In the genomic region with DNA sequence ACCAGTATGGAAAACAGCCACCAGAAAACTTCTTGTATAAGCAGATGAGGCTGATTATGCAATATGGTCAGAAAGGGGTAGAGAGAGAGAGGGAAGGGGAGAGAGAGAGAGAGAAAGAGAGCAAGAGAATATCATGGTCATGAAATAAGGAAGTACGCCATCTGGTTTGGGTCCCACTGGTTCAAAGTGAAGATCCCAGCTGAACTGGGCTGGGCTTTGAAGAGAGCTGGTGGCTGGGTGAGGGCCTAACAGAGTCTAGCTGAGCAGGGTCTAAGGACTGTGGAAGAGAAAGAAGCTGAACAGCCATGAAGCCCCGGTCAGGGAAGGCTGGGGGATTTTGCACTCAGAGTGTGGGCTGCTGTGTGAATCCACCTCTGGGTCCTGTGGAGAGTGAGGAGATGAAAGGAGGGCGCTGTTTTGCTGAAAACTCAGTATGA, we compare ENCODE assay signal across 14 cellular contexts. TPM values are rescaled to one million over a fixed set of nuclear protein-coding genes. Genes with fewer than 3 reads are reported as not detected.
A peak's percentile ranks its signal among the peaks of the same experiment; 100 is the strongest.
DNase-seq lines count a peak whose midpoint lies in the region; ATAC-seq and TF ChIP-seq lines count a peak whose summit lies in the region.
"Had no signal": no experiment of that assay in that cellular context is flagged by ENCODE, and none has a peak within 500 bp of the region (broad histone marks: within the 10 kb centered on the region; RNA-seq: fewer than 3 reads in every experiment).

No MANE protein-coding gene starts in this region.

- peak overlapping the region; percentile 30 for H3K4me3 Mint-ChIP-seq in CD8-positive, alpha-beta T cell
- H3K4me3 Mint-ChIP-seq in activated CD4-positive, alpha-beta memory T cell treated with anti-CD3 and anti-CD28 coated beads, Interleukin-2, amount 10 ng/mL, durations not matched to agents 7 days and 5 days: no peak overlapping the region
- H3K4me3 Mint-ChIP-seq: GM23338 had no signal

- CTCF ChIA-PET in CD8-positive, alpha-beta T cell (lab: Charles Lee): interaction anchor here (1.3 to 4.5 kb wide), 5 partner anchors 9 to 158 kb away, joined by 3 to 29 read pairs (median 5); a partner anchor contains a TSS
- CTCF ChIA-PET in activated CD4-positive, alpha-beta memory T cell treated with anti-CD3 and anti-CD28 coated beads, Interleukin-2, amount 10 ng/mL, durations not matched to agents 7 days and 5 days (lab: Charles Lee): interaction anchor here (0.6 to 4.2 kb wide), 2 partner anchors 14 to 874 kb away, joined by 5 to 38 read pairs; a partner anchor contains a TSS

- peak overlapping the region; percentile 14 for H3K27ac ChIP-seq in CD8-positive, alpha-beta T cell (ENCODE audit: low read depth, low read length)
- peak overlapping the region; percentile 81; the same call in 1 of the 2 replicates for H3K27ac ChIP-seq in KMS-11

- H3K4me1 ChIP-seq in CD8-positive, alpha-beta T cell (ENCODE audit: insufficient read depth, low read length): peaks cover 94% of the 10 kb centered on the region
- H3K4me1 ChIP-seq in KMS-11 (ENCODE audit: low read depth, poor library complexity, severe bottlenecking) (peaks cover 92% of the 10 kb centered on the region), mucosa of descending colon (ENCODE audit: low read depth) (peaks cover 19% of the 10 kb centered on the region)

- no peaks in the 10 kb centered on the region for H3K27me3 ChIP-seq in CD8-positive, alpha-beta T cell (ENCODE audit: insufficient read depth, low read length)
- H3K27me3 ChIP-seq in KMS-11 (ENCODE audit: insufficient read depth, low read depth): no peaks in the 10 kb centered on the region
- H3K27me3 ChIP-seq: upper lobe of left lung had no signal

- H3K9ac ChIP-seq in KMS-11: no peak overlapping the region

- no peaks in the 10 kb centered on the region for H3K9me3 ChIP-seq in CD8-positive, alpha-beta T cell (ENCODE audit: low read length)
- no peaks in the 10 kb centered on the region for H3K9me3 ChIP-seq in mucosa of descending colon
- H3K9me3 ChIP-seq: upper lobe of left lung had no signal

- peaks cover 36% of the 10 kb centered on the region; the same call in 1 of the 2 replicates for H3K79me2 ChIP-seq in KMS-11 (ENCODE audit: insufficient read depth, low read depth)

- intact Hi-C loops in CD8-positive, alpha-beta T cell (cut with DNase I, micrococcal nuclease): loop anchor here (5.0 to 10.0 kb wide), 4 partner anchors 47 to 1720 kb away; a partner anchor contains a TSS
- intact Hi-C loops in mucosa of descending colon (cut with DNase I, micrococcal nuclease): no loop called here

- POLR2A ChIA-PET in CD8-positive, alpha-beta T cell (lab: Charles Lee): interaction anchor here (1.0 to 4.5 kb wide), 2 partner anchors 15 to 121 kb away, joined by 3 to 26 read pairs; a partner anchor contains a TSS
- POLR2A ChIA-PET in activated CD4-positive, alpha-beta memory T cell treated with anti-CD3 and anti-CD28 coated beads, Interleukin-2, amount 10 ng/mL, durations not matched to agents 7 days and 5 days (lab: Charles Lee): interaction anchor here (0.6 to 13.5 kb wide), 6 partner anchors 15 to 200 kb away, joined by 3 to 221 read pairs (median 4); a partner anchor contains a TSS

- peaks cover 58% of the 10 kb centered on the region for H3K36me3 Mint-ChIP-seq in CD8-positive, alpha-beta T cell
- H3K36me3 Mint-ChIP-seq in activated CD4-positive, alpha-beta memory T cell treated with anti-CD3 and anti-CD28 coated beads, Interleukin-2, amount 10 ng/mL, durations not matched to agents 7 days and 5 days (ENCODE audit: low read depth): peaks cover 75% of the 10 kb centered on the region

- no peaks in the 10 kb centered on the region for H4K20me1 ChIP-seq in KMS-11 (ENCODE audit: insufficient read depth)

- H3K4me2 ChIP-seq in KMS-11: no peak overlapping the region; the same call in 1 of the 2 replicates
- H3K4me2 ChIP-seq: GM23338 had no signal

- no peaks in the 10 kb centered on the region for H3K27me3 Mint-ChIP-seq in CD8-positive, alpha-beta T cell (ENCODE audit: low read depth)
- no peaks in the 10 kb centered on the region for H3K27me3 Mint-ChIP-seq in activated CD4-positive, alpha-beta memory T cell treated with anti-CD3 and anti-CD28 coated beads, Interleukin-2, amount 10 ng/mL, durations not matched to agents 7 days and 5 days

- ATAC-seq in CD8-positive, alpha-beta T cell: no peak
- ATAC-seq in mucosa of descending colon: peak; percentile 4
- no peak for ATAC-seq in esophagus mucosa
- ATAC-seq: GM23338 had no signal

- DNase-seq in CD8-positive, alpha-beta T cell: no peak
- no peak for DNase-seq in activated CD4-positive, alpha-beta memory T cell treated with anti-CD3 and anti-CD28 coated beads, Interleukin-2, amount 10 ng/mL, durations not matched to agents 7 days and 5 days
- DNase-seq in mucosa of descending colon (peak in 1 of 3 donors; percentile 19), NCI-H2107 (lab: John Stamatoyannopoulos, UW) (no peak), NCI-H748 treated with DMSO at 0.1 percent for 48 hours (lab: John Stamatoyannopoulos, UW) (no peak), islet precursor cell (no peak)
- DNase-seq: DMS 273 treated with DMSO at 0.1 percent for 48 hours; effector CD8-positive, alpha-beta T cell; NCI-H446; occipital lobe; upper lobe of left lung had no signal

- H3K36me3 ChIP-seq in CD8-positive, alpha-beta T cell (ENCODE audit: insufficient read depth, low read length): no peaks in the 10 kb centered on the region
- H3K36me3 ChIP-seq in KMS-11 (ENCODE audit: insufficient read depth) (no peaks in the 10 kb centered on the region), mucosa of descending colon (ENCODE audit: low read depth) (no peaks in the 10 kb centered on the region)

- H3K27ac Mint-ChIP-seq in CD8-positive, alpha-beta T cell: peak overlapping the region; percentile 97
- peak overlapping the region; percentile 80 for H3K27ac Mint-ChIP-seq in activated CD4-positive, alpha-beta memory T cell treated with anti-CD3 and anti-CD28 coated beads, Interleukin-2, amount 10 ng/mL, durations not matched to agents 7 days and 5 days
- H3K27ac Mint-ChIP-seq: GM23338 had no signal

- no peak overlapping the region for H2AFZ ChIP-seq in KMS-11 (ENCODE audit: low read depth)
- H2AFZ ChIP-seq: GM23338 had no signal

- H3K9me3 Mint-ChIP-seq in CD8-positive, alpha-beta T cell: no peaks in the 10 kb centered on the region
- no peaks in the 10 kb centered on the region for H3K9me3 Mint-ChIP-seq in activated CD4-positive, alpha-beta memory T cell treated with anti-CD3 and anti-CD28 coated beads, Interleukin-2, amount 10 ng/mL, durations not matched to agents 7 days and 5 days
- H3K9me3 Mint-ChIP-seq: GM23338 had no signal

- H3K4me1 Mint-ChIP-seq in CD8-positive, alpha-beta T cell (ENCODE audit: low read depth): peaks cover 90% of the 10 kb centered on the region
- peaks cover 91% of the 10 kb centered on the region for H3K4me1 Mint-ChIP-seq in activated CD4-positive, alpha-beta memory T cell treated with anti-CD3 and anti-CD28 coated beads, Interleukin-2, amount 10 ng/mL, durations not matched to agents 7 days and 5 days

- no peak overlapping the region for H3K4me3 ChIP-seq in CD8-positive, alpha-beta T cell (ENCODE audit: low read depth, low read length)
- H3K4me3 ChIP-seq in KMS-11 (IDR thresholded peaks at IDR 0.05; ENCODE audit: insufficient read depth, low read depth, low read length): no peak overlapping the region
- H3K4me3 ChIP-seq in mucosa of descending colon: no peak overlapping the region
- H3K4me3 ChIP-seq: GM23338, upper lobe of left lung had no signal

- TF ChIP-seq CTCF in CD8-positive, alpha-beta T cell (IDR thresholded peaks at IDR 0.05): no peak
- no peak for TF ChIP-seq CTCF in KMS-11 (conservative IDR thresholded peaks at IDR 0.05; ENCODE audit: low read depth, low read length)
- TF ChIP-seq CTCF in mucosa of descending colon (IDR thresholded peaks at IDR 0.05): no peak

RNA-seq across cellular contexts. Expression of a gene that starts 14.6 kb away (rescaled TPM):
- 10 to 100 TPM; 22.6 to 23.5 TPM for total RNA-seq in CD8-positive, alpha-beta T cell
- 100 to 1,000 TPM in 1 of 2 experiments, 10 to 100 TPM in 1; 99.4 to 101 TPM for total RNA-seq in activated CD4-positive, alpha-beta memory T cell treated with anti-CD3 and anti-CD28 coated beads, Interleukin-2, amount 10 ng/mL, durations not matched to agents 7 days and 5 days
- 10 to 100 TPM; 44.9 to 67.2 (median 55.6) TPM for total RNA-seq in mucosa of descending colon
- 31.0 TPM for total RNA-seq in esophagus mucosa

RNA-seq across cellular contexts. Expression of a gene that starts 47.9 kb away (rescaled TPM):
- 10 to 100 TPM; 84.6 to 92.5 TPM for total RNA-seq in CD8-positive, alpha-beta T cell
- total RNA-seq in activated CD4-positive, alpha-beta memory T cell treated with anti-CD3 and anti-CD28 coated beads, Interleukin-2, amount 10 ng/mL, durations not matched to agents 7 days and 5 days: 10 to 100 TPM; 46.1 to 47.3 TPM
- 100 to 1,000 TPM; 119 to 342 (median 206) TPM for total RNA-seq in mucosa of descending colon
- 35.6 TPM for total RNA-seq in esophagus mucosa

Comparison
In these comparisons a context has a peak if more than half of its experiments do, and no peak if none do; other contexts are left out.
1. intact Hi-C loops: an anchor here in CD8-positive, alpha-beta T cell (5.0 to 10.0 kb wide); none called in mucosa of descending colon.